30 cellular contexts compared by ENCODE assay signal in the genomic region with DNA sequence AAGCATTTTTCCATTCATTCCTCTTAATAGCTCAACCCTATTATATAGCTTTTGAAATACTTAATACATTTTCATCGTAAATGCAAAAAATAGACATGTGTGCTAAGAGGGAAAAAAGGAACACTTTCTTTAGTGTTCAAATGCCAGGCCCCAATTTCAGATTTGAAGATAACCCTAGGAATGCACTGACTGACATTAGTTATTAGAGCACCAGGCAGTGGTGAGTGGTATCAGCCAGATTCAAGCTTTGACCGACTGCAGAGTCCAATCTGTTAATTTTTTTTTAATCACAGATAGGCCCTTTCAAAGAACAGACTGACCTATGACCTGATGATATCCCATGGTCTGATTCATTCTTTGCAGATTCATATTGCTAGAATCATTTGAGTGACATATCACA.
DNase-seq lines count a peak whose midpoint lies in the region; ATAC-seq and TF ChIP-seq lines count a peak whose summit lies in the region.
"Had no signal": no experiment of that assay in that cellular context is flagged by ENCODE, and none has a peak within 500 bp of the region (broad histone marks: within the 10 kb centered on the region; RNA-seq: fewer than 3 reads in every experiment).

No MANE protein-coding gene starts in this region.

- ATAC-seq in SK-N-SH treated with all-trans-retinoic acid at 6 μM for 48 hours = peak; percentile 92
- ATAC-seq in omental fat pad (ENCODE audit: low FRiP score) = no peak
- no peak for ATAC-seq in Right ventricle myocardium inferior
- ATAC-seq: A549; CD8-positive, alpha-beta T cell had no signal

- H3K4me2 ChIP-seq in SK-N-SH = no peak overlapping the region; the same call in 1 of the 2 replicates
- H3K4me2 ChIP-seq: A549, BLaER1 had no signal

- intact Hi-C loops in Right ventricle myocardium inferior (cut with DNase I) = no loop called here

- H3K27me3 ChIP-seq in BE2C = no peaks in the 10 kb centered on the region
- no peaks in the 10 kb centered on the region for H3K27me3 ChIP-seq in SK-N-SH (ENCODE audit: insufficient read depth)
- H3K27me3 ChIP-seq: BLaER1 had no signal

- H3K4me3 ChIP-seq in BE2C (ENCODE audit: low read depth, low read length) (no peak overlapping the region), SK-N-SH (ENCODE audit: low read depth in 2 of 2, low read length in 1 of 2) (no peak overlapping the region)
- H3K4me3 ChIP-seq: A549; BLaER1; BLaER1 treated with 17β-estradiol and CSF1 and Interleukin-3, amounts not matched to agents 10 nM and 100 nM had no signal

- TF ChIP-seq EP300 in SK-N-SH (IDR thresholded peaks at IDR 0.05; ENCODE audit: borderline replicate concordance in 1 of 2, low read depth in 1 of 2, low read length in 1 of 2) = peak; percentile 55 to 75; a peak in 2 of 4 replicates

- peaks cover 6% of the 10 kb centered on the region for H3F3A ChIP-seq in SK-N-SH (replicated peaks; ENCODE audit: insufficient read depth)

- H2AFZ ChIP-seq in SK-N-SH (ENCODE audit: low read depth) = no peak overlapping the region

- no peak overlapping the region for H3K9ac ChIP-seq in SK-N-SH
- H3K9ac ChIP-seq: BLaER1; BLaER1 treated with 17β-estradiol and CSF1 and Interleukin-3, amounts not matched to agents 10 nM and 100 nM had no signal

- CTCF ChIA-PET in SK-N-SH (lab: Yijun Ruan, JAX) = interaction anchor here (0.9 kb wide), 1 partner anchor 122 kb away, joined by 3 read pairs; no protein-coding TSS in a partner anchor

- POLR2A ChIA-PET in SK-N-SH (lab: Yijun Ruan, JAX) = no interaction called here

- no peaks in the 10 kb centered on the region for H3K79me2 ChIP-seq in SK-N-SH (ENCODE audit: insufficient read depth)

- H3K36me3 ChIP-seq in BE2C = no peaks in the 10 kb centered on the region
- H3K36me3 ChIP-seq in SK-N-SH (replicated peaks in 1 of 2; ENCODE audit: control insufficient read depth in 1 of 2, insufficient read depth in 2 of 2, low read length in 1 of 2) = no peaks in the 10 kb centered on the region
- H3K36me3 ChIP-seq: BLaER1; BLaER1 treated with 17β-estradiol and CSF1 and Interleukin-3, amounts not matched to agents 10 nM and 100 nM had no signal

- no peaks in the 10 kb centered on the region for H4K20me1 ChIP-seq in SK-N-SH (ENCODE audit: insufficient read depth)
- H4K20me1 ChIP-seq: BLaER1; BLaER1 treated with 17β-estradiol and CSF1 and Interleukin-3, amounts not matched to agents 10 nM and 100 nM had no signal

- H3K9me2 ChIP-seq in SK-N-SH = no peaks in the 10 kb centered on the region

- H3K9me3 ChIP-seq in BE2C = no peaks in the 10 kb centered on the region
- H3K9me3 ChIP-seq in SK-N-SH = no peaks in the 10 kb centered on the region
- H3K9me3 ChIP-seq: A549; BLaER1; BLaER1 treated with 17β-estradiol and CSF1 and Interleukin-3, amounts not matched to agents 10 nM and 100 nM; Caco-2 had no signal

- DNase-seq in BE2C = peak; percentile 30
- peak; percentile 21 for DNase-seq in SK-N-SH
- no peak for DNase-seq in omental fat pad (ENCODE audit: low spot score)
- DNase-seq in ureter (ENCODE audit: low spot score) = no peak
- no peak for DNase-seq in Right ventricle myocardium inferior (ENCODE audit: missing footprints)
- DNase-seq: 8988T; ACHN; AML-193; C1 segment of cervical spinal cord; Caco-2; Calu3; CD4-positive, alpha-beta memory T cell; CD4-positive, alpha-beta T cell; CD4-positive, CD25-positive, alpha-beta regulatory T cell; CD8-positive, alpha-beta memory T cell; CD8-positive, alpha-beta T cell; COR-L47; DMS 273 treated with DMSO at 0.1 percent for 48 hours; DMS153; DMS53; DMS79; DMS79 treated with DMSO at 0.1 percent for 48 hours; DND-41; EL had no signal

- H3K4me1 ChIP-seq in BE2C (no peaks in the 10 kb centered on the region; the same call in 1 of the 2 replicates), SK-N-SH (ENCODE audit: control insufficient read depth in 1 of 2, insufficient read depth in 2 of 2, low read depth in 1 of 2, low read length in 1 of 2) (peaks cover 0 to 8% of the 10 kb centered on the region in 2 experiments; a peak in 2 of 4 replicates)
- H3K4me1 ChIP-seq: BLaER1, Caco-2 had no signal

- H3K27ac ChIP-seq in SK-N-SH (ENCODE audit: low read depth in 2 of 2, low read length in 1 of 2) = peak overlapping the region in 1 of 2 experiments; percentile 74; a peak in 1 of 4 replicates
- H3K27ac ChIP-seq: 22Rv1; A549; BLaER1; BLaER1 treated with 17β-estradiol and CSF1 and Interleukin-3, amounts not matched to agents 10 nM and 100 nM; C4-2B had no signal

- no peak for TF ChIP-seq RAD21 in SK-N-SH (IDR thresholded peaks at IDR 0.05; ENCODE audit: low read length)

- 16% methylated on average over 2 of the region's 2 CpGs for WGBS in SK-N-SH (ENCODE audit: low lambda C conversion rate)

- no peak for TF ChIP-seq CTCF in BE2C (IDR thresholded peaks at IDR 0.05; ENCODE audit: low read depth, low read length)
- no peak for TF ChIP-seq CTCF in SK-N-SH (IDR thresholded peaks at IDR 0.05)
- no peak for TF ChIP-seq CTCF in omental fat pad (IDR thresholded peaks at IDR 0.05)

TF ChIP-seq in SK-N-SH, 30 proteins besides CTCF, POLR2A, EP300 and RAD21 (continues in another document):
- TF ChIP-seq, protein P1, sequence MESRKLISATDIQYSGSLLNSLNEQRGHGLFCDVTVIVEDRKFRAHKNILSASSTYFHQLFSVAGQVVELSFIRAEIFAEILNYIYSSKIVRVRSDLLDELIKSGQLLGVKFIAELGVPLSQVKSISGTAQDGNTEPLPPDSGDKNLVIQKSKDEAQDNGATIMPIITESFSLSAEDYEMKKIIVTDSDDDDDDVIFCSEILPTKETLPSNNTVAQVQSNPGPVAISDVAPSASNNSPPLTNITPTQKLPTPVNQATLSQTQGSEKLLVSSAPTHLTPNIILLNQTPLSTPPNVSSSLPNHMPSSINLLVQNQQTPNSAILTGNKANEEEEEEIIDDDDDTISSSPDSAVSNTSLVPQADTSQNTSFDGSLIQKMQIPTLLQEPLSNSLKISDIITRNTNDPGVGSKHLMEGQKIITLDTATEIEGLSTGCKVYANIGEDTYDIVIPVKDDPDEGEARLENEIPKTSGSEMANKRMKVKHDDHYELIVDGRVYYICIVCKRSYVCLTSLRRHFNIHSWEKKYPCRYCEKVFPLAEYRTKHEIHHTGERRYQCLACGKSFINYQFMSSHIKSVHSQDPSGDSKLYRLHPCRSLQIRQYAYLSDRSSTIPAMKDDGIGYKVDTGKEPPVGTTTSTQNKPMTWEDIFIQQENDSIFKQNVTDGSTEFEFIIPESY (IDR thresholded peaks at IDR 0.05; ENCODE audit: borderline replicate concordance, low read depth) = no peak
- TF ChIP-seq YY1 (IDR thresholded peaks at IDR 0.05; ENCODE audit: low read depth) = no peak
- TF ChIP-seq TCF12 (IDR thresholded peaks at IDR 0.05) = peak; percentile 75
- TF ChIP-seq RCOR1 (IDR thresholded peaks at IDR 0.05; ENCODE audit: low read length) = peak; percentile 32; the same call in 1 of the 2 replicates
- no peak for TF ChIP-seq SIN3A (IDR thresholded peaks at IDR 0.05; ENCODE audit: borderline replicate concordance, low read depth, low read length)
- TF ChIP-seq, protein P2, sequence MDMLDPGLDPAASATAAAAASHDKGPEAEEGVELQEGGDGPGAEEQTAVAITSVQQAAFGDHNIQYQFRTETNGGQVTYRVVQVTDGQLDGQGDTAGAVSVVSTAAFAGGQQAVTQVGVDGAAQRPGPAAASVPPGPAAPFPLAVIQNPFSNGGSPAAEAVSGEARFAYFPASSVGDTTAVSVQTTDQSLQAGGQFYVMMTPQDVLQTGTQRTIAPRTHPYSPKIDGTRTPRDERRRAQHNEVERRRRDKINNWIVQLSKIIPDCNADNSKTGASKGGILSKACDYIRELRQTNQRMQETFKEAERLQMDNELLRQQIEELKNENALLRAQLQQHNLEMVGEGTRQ (IDR thresholded peaks at IDR 0.05; ENCODE audit: borderline replicate concordance, low read depth, low read length) = no peak
- peak; percentile 27; the same call in 1 of the 2 replicates for TF ChIP-seq JUND (IDR thresholded peaks at IDR 0.05)
- peak; percentile 47; the same call in 1 of the 2 replicates for TF ChIP-seq GATA2 (CRISPR knock-in tag; IDR thresholded peaks at IDR 0.05)
- TF ChIP-seq FOSL2 (IDR thresholded peaks at IDR 0.05; ENCODE audit: borderline replicate concordance, low read depth) = peak; percentile 2; the same call in 1 of the 2 replicates

TF ChIP-seq in SK-N-SH treated with all-trans-retinoic acid at 6 μM for 48 hours, 23 proteins besides CTCF, POLR2A, EP300 and RAD21 (continues in another document):
- TF ChIP-seq, protein P3, sequence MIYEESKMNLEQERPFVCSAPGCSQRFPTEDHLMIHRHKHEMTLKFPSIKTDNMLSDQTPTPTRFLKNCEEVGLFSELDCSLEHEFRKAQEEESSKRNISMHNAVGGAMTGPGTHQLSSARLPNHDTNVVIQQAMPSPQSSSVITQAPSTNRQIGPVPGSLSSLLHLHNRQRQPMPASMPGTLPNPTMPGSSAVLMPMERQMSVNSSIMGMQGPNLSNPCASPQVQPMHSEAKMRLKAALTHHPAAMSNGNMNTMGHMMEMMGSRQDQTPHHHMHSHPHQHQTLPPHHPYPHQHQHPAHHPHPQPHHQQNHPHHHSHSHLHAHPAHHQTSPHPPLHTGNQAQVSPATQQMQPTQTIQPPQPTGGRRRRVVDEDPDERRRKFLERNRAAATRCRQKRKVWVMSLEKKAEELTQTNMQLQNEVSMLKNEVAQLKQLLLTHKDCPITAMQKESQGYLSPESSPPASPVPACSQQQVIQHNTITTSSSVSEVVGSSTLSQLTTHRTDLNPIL (CRISPR knock-in tag; IDR thresholded peaks at IDR 0.05; ENCODE audit: low read depth) = no peak; the same call in 1 of the 2 replicates
- TF ChIP-seq OSR1 (CRISPR knock-in tag; IDR thresholded peaks at IDR 0.05) (no peak), TOX (CRISPR knock-in tag; IDR thresholded peaks at IDR 0.05; ENCODE audit: borderline replicate concordance) (no peak), ESRRG (CRISPR knock-in tag; IDR thresholded peaks at IDR 0.05) (peak; percentile 37; the same call in 1 of the 2 replicates), ZNF8 (CRISPR knock-in tag; IDR thresholded peaks at IDR 0.05) (no peak), ZFP3 (CRISPR knock-in tag; IDR thresholded peaks at IDR 0.05) (no peak), RARB (CRISPR knock-in tag; IDR thresholded peaks at IDR 0.05) (no peak), ZNF70 (CRISPR knock-in tag; IDR thresholded peaks at IDR 0.05) (no peak), ARNTL (CRISPR knock-in tag; IDR thresholded peaks at IDR 0.05; ENCODE audit: borderline replicate concordance, low read depth) (no peak)
- TF ChIP-seq, protein P4, sequence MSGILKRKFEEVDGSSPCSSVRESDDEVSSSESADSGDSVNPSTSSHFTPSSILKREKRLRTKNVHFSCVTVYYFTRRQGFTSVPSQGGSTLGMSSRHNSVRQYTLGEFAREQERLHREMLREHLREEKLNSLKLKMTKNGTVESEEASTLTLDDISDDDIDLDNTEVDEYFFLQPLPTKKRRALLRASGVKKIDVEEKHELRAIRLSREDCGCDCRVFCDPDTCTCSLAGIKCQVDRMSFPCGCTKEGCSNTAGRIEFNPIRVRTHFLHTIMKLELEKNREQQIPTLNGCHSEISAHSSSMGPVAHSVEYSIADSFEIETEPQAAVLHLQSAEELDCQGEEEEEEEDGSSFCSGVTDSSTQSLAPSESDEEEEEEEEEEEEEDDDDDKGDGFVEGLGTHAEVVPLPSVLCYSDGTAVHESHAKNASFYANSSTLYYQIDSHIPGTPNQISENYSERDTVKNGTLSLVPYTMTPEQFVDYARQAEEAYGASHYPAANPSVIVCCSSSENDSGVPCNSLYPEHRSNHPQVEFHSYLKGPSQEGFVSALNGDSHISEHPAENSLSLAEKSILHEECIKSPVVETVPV (CRISPR knock-in tag; IDR thresholded peaks at IDR 0.05) = no peak

Comparison
In these comparisons a context has a peak if more than half of its experiments do, and no peak if none do; other contexts are left out.
1. DNase-seq: peak in BE2C (single experiment) and SK-N-SH (single experiment); none in omental fat pad (single experiment), ureter (single experiment) and Right ventricle myocardium inferior (single experiment).